14 cellular contexts compared by ENCODE assay signal in the genomic region with DNA sequence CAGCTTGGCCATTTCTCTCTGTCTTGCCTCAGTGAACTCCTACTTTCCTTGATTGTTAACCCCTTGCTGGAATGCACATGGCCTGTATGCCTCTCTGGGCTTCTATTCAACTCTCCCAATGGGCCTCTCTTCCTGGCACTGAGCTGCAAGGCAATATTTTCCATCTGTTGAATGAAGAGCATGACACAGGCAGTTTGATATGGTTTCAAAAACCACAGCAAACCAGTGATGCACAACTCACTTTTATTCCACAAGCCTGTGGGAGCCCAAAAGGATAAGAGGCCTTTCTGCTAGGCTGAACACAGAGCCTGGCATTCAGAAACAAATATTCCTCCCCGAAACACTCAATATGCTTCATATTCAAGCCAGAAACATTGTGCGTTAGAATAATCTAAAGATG.
DNase-seq lines count a peak whose midpoint lies in the region; ATAC-seq and TF ChIP-seq lines count a peak whose summit lies in the region.
"Had no signal": no experiment of that assay in that cellular context is flagged by ENCODE, and none has a peak within 500 bp of the region (broad histone marks: within the 10 kb centered on the region; RNA-seq: fewer than 3 reads in every experiment).

No MANE protein-coding gene starts in this region.

- peaks cover 14% of the 10 kb centered on the region for H3K4me1 ChIP-seq in GM23338 (ENCODE audit: insufficient read depth)
- H3K4me1 ChIP-seq in neuronal stem cell (ENCODE audit: control insufficient read depth in 2 of 2, insufficient read depth in 1 of 2, low read depth in 1 of 2, low read length in 2 of 2) = peaks cover 5 to 29% of the 10 kb centered on the region in 2 donors
- H3K4me1 ChIP-seq: esophagus squamous epithelium had no signal

- H2AK5ac ChIP-seq in neuronal stem cell (ENCODE audit: low read depth, low read length) = no peak overlapping the region

- no peaks in the 10 kb centered on the region for H3K36me3 ChIP-seq in GM23338 (ENCODE audit: insufficient read depth)
- H3K36me3 ChIP-seq in neuronal stem cell (replicated peaks in 1 of 2; ENCODE audit: control insufficient read depth in 2 of 2, insufficient read depth in 2 of 2, low read length in 2 of 2) = no peaks in the 10 kb centered on the region
- H3K36me3 ChIP-seq: esophagus squamous epithelium, MG63 had no signal

- H4K91ac ChIP-seq in neuronal stem cell (ENCODE audit: low read depth, low read length, poor library complexity) = no peak overlapping the region

- in situ Hi-C loops in astrocyte of the cerebellum (cut with HindIII; ENCODE audit: low sequenced_read_pairs) = no loop called here

- H3K4me3 Mint-ChIP-seq in GM23338 (no peak overlapping the region), glutamatergic neuron (ENCODE audit: unreplicated experiment) (no peak overlapping the region), chondrocyte (ENCODE audit: unreplicated experiment) (no peak overlapping the region)

- peak overlapping the region; percentile 80 for H2AFZ ChIP-seq in GM23338
- peak overlapping the region; percentile 58 for H2AFZ ChIP-seq in neuronal stem cell (ENCODE audit: low read length)
- H2AFZ ChIP-seq: GM23248 had no signal

- H3K4me2 ChIP-seq in GM23338 (no peak overlapping the region), neuronal stem cell (ENCODE audit: insufficient read depth, low read length, poor library complexity, severe bottlenecking) (no peak overlapping the region)

- no peak overlapping the region for H4K8ac ChIP-seq in neuronal stem cell (ENCODE audit: low read depth, low read length)

- no peaks in the 10 kb centered on the region for H3F3A ChIP-seq in GM23338 (replicated peaks; ENCODE audit: low read depth)

- H2BK120ac ChIP-seq in neuronal stem cell (ENCODE audit: low read depth, low read length) = no peak overlapping the region

- H3K27ac ChIP-seq in GM23338 (ENCODE audit: low read depth) (no peak overlapping the region), neuronal stem cell (replicated peaks; ENCODE audit: low read length) (no peak overlapping the region)
- H3K27ac ChIP-seq: GM23248 had no signal

- no peaks in the 10 kb centered on the region for H3K36me3 Mint-ChIP-seq in GM23338 (ENCODE audit: low read depth)
- H3K36me3 Mint-ChIP-seq in glutamatergic neuron (ENCODE audit: unreplicated experiment) = no peaks in the 10 kb centered on the region
- no peaks in the 10 kb centered on the region for H3K36me3 Mint-ChIP-seq in chondrocyte (ENCODE audit: low read depth)

- no peaks in the 10 kb centered on the region for H3K9me3 ChIP-seq in neuronal stem cell (replicated peaks in 1 of 2; ENCODE audit: control insufficient read depth in 2 of 2, insufficient read depth in 1 of 2, low read depth in 1 of 2, low read length in 2 of 2)
- H3K9me3 ChIP-seq: esophagus squamous epithelium, MG63 had no signal

- no peak overlapping the region for H3K23ac ChIP-seq in neuronal stem cell (ENCODE audit: low read depth, low read length, poor library complexity)

- no peak overlapping the region for H3K9ac ChIP-seq in neuronal stem cell (ENCODE audit: low read depth, low read length, poor library complexity)
- H3K9ac ChIP-seq: GM23248 had no signal

- H4K20me1 ChIP-seq in GM23338 (replicated peaks; ENCODE audit: insufficient read depth) = no peaks in the 10 kb centered on the region

- H3K9me2 ChIP-seq in GM23338 (ENCODE audit: insufficient read depth) = no peaks in the 10 kb centered on the region

- H3K4me3 ChIP-seq in GM23338 (no peak overlapping the region), astrocyte of the cerebellum (ENCODE audit: low read depth, low read length) (no peak overlapping the region), neuronal stem cell (ENCODE audit: low read length in 2 of 2) (no peak overlapping the region)
- H3K4me3 ChIP-seq: esophagus squamous epithelium, GM23248, MG63 had no signal

- no peak overlapping the region for H3K14ac ChIP-seq in neuronal stem cell (ENCODE audit: low read length)

- H2BK15ac ChIP-seq in neuronal stem cell (ENCODE audit: low read length) = no peak overlapping the region

- no peak overlapping the region for H2BK5ac ChIP-seq in neuronal stem cell (ENCODE audit: low read length)

- H3K18ac ChIP-seq in neuronal stem cell (ENCODE audit: low read length) = no peak overlapping the region

- TF ChIP-seq CTCF in GM23338 (conservative IDR thresholded peaks at IDR 0.05; ENCODE audit: low read depth in 2 of 2) = no peak
- no peak for TF ChIP-seq CTCF in astrocyte of the cerebellum (IDR thresholded peaks at IDR 0.05; ENCODE audit: low read depth, low read length, missing control alignments)
- TF ChIP-seq CTCF in glutamatergic neuron (IDR thresholded peaks at IDR 0.05; ENCODE audit: partially characterized antibody, unreplicated experiment) = no peak
- TF ChIP-seq CTCF in chondrocyte (IDR thresholded peaks at IDR 0.05) = no peak

- H3K4me1 Mint-ChIP-seq in GM23338 (peaks cover 24% of the 10 kb centered on the region), glutamatergic neuron (ENCODE audit: low read depth, unreplicated experiment) (peaks cover 12% of the 10 kb centered on the region), chondrocyte (ENCODE audit: low read depth) (peaks cover 25% of the 10 kb centered on the region)

- no peaks in the 10 kb centered on the region for H3K27me3 Mint-ChIP-seq in GM23338 (ENCODE audit: insufficient read depth, low read depth, poor library complexity)
- no peaks in the 10 kb centered on the region for H3K27me3 Mint-ChIP-seq in glutamatergic neuron (ENCODE audit: unreplicated experiment)
- H3K27me3 Mint-ChIP-seq in chondrocyte (ENCODE audit: low read depth) = no peaks in the 10 kb centered on the region

- DNase-seq in GM23338 (ENCODE audit: low spot score) (peak; percentile 13), astrocyte of the cerebellum (ENCODE audit: low read depth) (peak; percentile 76), glutamatergic neuron (no peak), neuronal stem cell (ENCODE audit: low spot score) (no peak), chondrocyte (ENCODE audit: low spot score) (no peak), putamen (ENCODE audit: low spot score) (no peak), ureter (ENCODE audit: low spot score) (no peak)
- no peak for DNase-seq in stimulated activated CD8-positive, alpha-beta memory T cell treated with anti-CD3 and anti-CD28 coated beads, Interleukin-4, amount 100 ng/mL, for 48 hours
- DNase-seq: DND-41, esophagus squamous epithelium, GM23248, MG63, T-helper 9 cell had no signal

- no peaks in the 10 kb centered on the region for H3K79me1 ChIP-seq in neuronal stem cell (ENCODE audit: low read depth, low read length)

- H3K79me2 ChIP-seq in GM23338 (replicated peaks; ENCODE audit: insufficient read depth) = no peaks in the 10 kb centered on the region

- peak; percentile 68 for ATAC-seq in GM23338
- ATAC-seq: Panc1 had no signal

- H3K9me3 Mint-ChIP-seq in GM23338 (no peaks in the 10 kb centered on the region), glutamatergic neuron (ENCODE audit: unreplicated experiment) (no peaks in the 10 kb centered on the region), chondrocyte (ENCODE audit: low read depth) (no peaks in the 10 kb centered on the region)

- H2BK12ac ChIP-seq in neuronal stem cell (ENCODE audit: low read length) = no peak overlapping the region

- H3K27ac Mint-ChIP-seq in GM23338 (no peak overlapping the region; the same call in 1 of the 2 replicates), glutamatergic neuron (ENCODE audit: unreplicated experiment) (peak overlapping the region; percentile 15), chondrocyte (ENCODE audit: unreplicated experiment) (no peak overlapping the region)

- no CpG with 5 or more reads among the region's 2 CpGs for WGBS in neuronal stem cell (ENCODE audit: extremely low coverage in 2 of 2, insufficient read length in 2 of 2, insufficient replicate concordance in 1 of 2), 2 donors

- H3K4ac ChIP-seq in neuronal stem cell (ENCODE audit: low read length) = no peak overlapping the region

- H3K27me3 ChIP-seq in GM23338 (ENCODE audit: insufficient read depth) (no peaks in the 10 kb centered on the region), neuronal stem cell (ENCODE audit: control insufficient read depth in 3 of 3, insufficient read depth in 3 of 3, low read depth in 1 of 3, low read length in 3 of 3) (no peaks in the 10 kb centered on the region)
- H3K27me3 ChIP-seq: esophagus squamous epithelium, MG63 had no signal

TF ChIP-seq in GM23338, 12 proteins besides CTCF, POLR2A, EP300 and RAD21 (continues in another document):
- no peak for TF ChIP-seq EZH2 (IDR thresholded peaks at IDR 0.05; ENCODE audit: low read depth, unreplicated experiment)
- no peak for TF ChIP-seq POLR2AphosphoS5 (IDR thresholded peaks at IDR 0.05; ENCODE audit: low read depth)
- no peak for TF ChIP-seq STAT1 (IDR thresholded peaks at IDR 0.05; ENCODE audit: unreplicated experiment)
- no peak for TF ChIP-seq JUNB (IDR thresholded peaks at IDR 0.05; ENCODE audit: unreplicated experiment)
- TF ChIP-seq, protein P1, sequence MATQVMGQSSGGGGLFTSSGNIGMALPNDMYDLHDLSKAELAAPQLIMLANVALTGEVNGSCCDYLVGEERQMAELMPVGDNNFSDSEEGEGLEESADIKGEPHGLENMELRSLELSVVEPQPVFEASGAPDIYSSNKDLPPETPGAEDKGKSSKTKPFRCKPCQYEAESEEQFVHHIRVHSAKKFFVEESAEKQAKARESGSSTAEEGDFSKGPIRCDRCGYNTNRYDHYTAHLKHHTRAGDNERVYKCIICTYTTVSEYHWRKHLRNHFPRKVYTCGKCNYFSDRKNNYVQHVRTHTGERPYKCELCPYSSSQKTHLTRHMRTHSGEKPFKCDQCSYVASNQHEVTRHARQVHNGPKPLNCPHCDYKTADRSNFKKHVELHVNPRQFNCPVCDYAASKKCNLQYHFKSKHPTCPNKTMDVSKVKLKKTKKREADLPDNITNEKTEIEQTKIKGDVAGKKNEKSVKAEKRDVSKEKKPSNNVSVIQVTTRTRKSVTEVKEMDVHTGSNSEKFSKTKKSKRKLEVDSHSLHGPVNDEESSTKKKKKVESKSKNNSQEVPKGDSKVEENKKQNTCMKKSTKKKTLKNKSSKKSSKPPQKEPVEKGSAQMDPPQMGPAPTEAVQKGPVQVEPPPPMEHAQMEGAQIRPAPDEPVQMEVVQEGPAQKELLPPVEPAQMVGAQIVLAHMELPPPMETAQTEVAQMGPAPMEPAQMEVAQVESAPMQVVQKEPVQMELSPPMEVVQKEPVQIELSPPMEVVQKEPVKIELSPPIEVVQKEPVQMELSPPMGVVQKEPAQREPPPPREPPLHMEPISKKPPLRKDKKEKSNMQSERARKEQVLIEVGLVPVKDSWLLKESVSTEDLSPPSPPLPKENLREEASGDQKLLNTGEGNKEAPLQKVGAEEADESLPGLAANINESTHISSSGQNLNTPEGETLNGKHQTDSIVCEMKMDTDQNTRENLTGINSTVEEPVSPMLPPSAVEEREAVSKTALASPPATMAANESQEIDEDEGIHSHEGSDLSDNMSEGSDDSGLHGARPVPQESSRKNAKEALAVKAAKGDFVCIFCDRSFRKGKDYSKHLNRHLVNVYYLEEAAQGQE (IDR thresholded peaks at IDR 0.05; ENCODE audit: unreplicated experiment) = no peak
- TF ChIP-seq ZNF331 (CRISPR knock-in tag; IDR thresholded peaks at IDR 0.05; ENCODE audit: low read depth) = no peak
- no peak for TF ChIP-seq NANOG (IDR thresholded peaks at IDR 0.05; ENCODE audit: borderline replicate concordance)

Comparison
In these comparisons a context has a peak if more than half of its experiments do, and no peak if none do; other contexts are left out.
1. DNase-seq: peak in GM23338 (single experiment) and astrocyte of the cerebellum (single experiment); none in glutamatergic neuron (single experiment), neuronal stem cell (single experiment), chondrocyte (single experiment), putamen (single experiment), ureter (single experiment) and stimulated activated CD8-positive, alpha-beta memory T cell treated with anti-CD3 and anti-CD28 coated beads, Interleukin-4, amount 100 ng/mL, for 48 hours (single experiment).